21 cellular contexts compared by ENCODE assay signal in genomic region chr12:6861391-6861790, GRCh38.
"Had no signal": no experiment of that assay in that cellular context is flagged by ENCODE, and none has a peak within 500 bp of the region (broad histone marks: within the 10 kb centered on the region; RNA-seq: fewer than 3 reads in every experiment).

No MANE protein-coding gene starts in this region.

- H3K27me3 ChIP-seq: MG63 had no signal

- H3K9ac ChIP-seq: SK-N-SH had no signal

- ATAC-seq: HepG2 had no signal

- H3K4me3 ChIP-seq: MG63 had no signal

- H3K4me2 ChIP-seq: SK-N-SH had no signal

- DNase-seq: IMR-90, Karpas-422, KG1, MG63, NCI-H1092, NCI-H1105 treated with DMSO at 0.1 percent for 48 hours, NCI-H1417 treated with DMSO at 0.1 percent for 48 hours, NCI-H146, NCI-H1694 treated with DMSO at 0.1 percent for 48 hours, NCI-H1930, NCI-H2081, NCI-H2107, NCI-H2227 treated with DMSO at 0.1 percent for 48 hours, NCI-H524, NCI-H526 treated with DMSO at 0.1 percent for 48 hours, NCI-H748 treated with DMSO at 0.1 percent for 48 hours, RPMI8226, SHP77, SK-N-SH had no signal

- H3K9me3 ChIP-seq: MG63, SK-N-SH had no signal

- FAIRE-seq: HepG2, RCC 7860 had no signal
